Comparison of ENCODE assay signal across 10 cellular contexts in genomic region chr1:11690669-11691301, GRCh38. TPM values are rescaled to one million over a fixed set of nuclear protein-coding genes. Genes with fewer than 3 reads are reported as not detected.
DNase-seq lines count a peak whose midpoint lies in the region; ATAC-seq and TF ChIP-seq lines count a peak whose summit lies in the region.
"Had no signal": no experiment of that assay in that cellular context is flagged by ENCODE, and none has a peak within 500 bp of the region (broad histone marks: within the 10 kb centered on the region; RNA-seq: fewer than 3 reads in every experiment).

No MANE protein-coding gene starts in this region.

- TF ChIP-seq CTCF in PC-9 (conservative IDR thresholded peaks at IDR 0.05), result no peak

- no peaks in the 10 kb centered on the region for H3K9me2 ChIP-seq in PC-9 (ENCODE audit: insufficient read depth)

- H3K4me1 ChIP-seq in iPS-15b (ENCODE audit: control insufficient read depth, insufficient read depth, low read length) (peaks cover 27% of the 10 kb centered on the region), PC-9 (replicated peaks; ENCODE audit: insufficient read depth) (peaks cover 11% of the 10 kb centered on the region; the same call in 1 of the 2 replicates)

- H3K27ac Mint-ChIP-seq in stimulated activated effector memory CD8-positive, alpha-beta T cell treated with anti-CD3 and anti-CD28 coated beads, Interleukin-12 subunit alpha, Interleukin-12 subunit beta, amount 100 ng/mL, for 72 hours, result no peak overlapping the region

- H3K9ac ChIP-seq in SK-N-MC (ENCODE audit: insufficient read length) (peak overlapping the region; percentile 51), iPS-15b (ENCODE audit: low read depth, low read length) (peak overlapping the region; percentile 94)

- no peaks in the 10 kb centered on the region for H3K9me3 ChIP-seq in SK-N-MC (ENCODE audit: low read depth, low read length)
- H3K9me3 ChIP-seq in iPS-15b (ENCODE audit: control insufficient read depth, insufficient read depth, low read length), result no peaks in the 10 kb centered on the region
- H3K9me3 ChIP-seq in PC-9 (ENCODE audit: insufficient read depth, low read depth), result no peaks in the 10 kb centered on the region

- POLR2A ChIA-PET in PC-9 (lab: Charles Lee; ENCODE audit: unreplicated experiment), result interaction anchor here (0.5 to 0.8 kb wide), 2 partner anchors 141 to 362 kb away, joined by 3 to 5 read pairs; no protein-coding TSS in a partner anchor

- H3K4me1 Mint-ChIP-seq in stimulated activated effector memory CD8-positive, alpha-beta T cell treated with anti-CD3 and anti-CD28 coated beads, Interleukin-12 subunit alpha, Interleukin-12 subunit beta, amount 100 ng/mL, for 72 hours, result peaks cover 40% of the 10 kb centered on the region

- no peaks in the 10 kb centered on the region for H3F3A ChIP-seq in PC-9 (ENCODE audit: insufficient read depth, low read depth)

- CTCF ChIA-PET in PC-9 (lab: Charles Lee), result interaction anchor here (0.6 to 0.7 kb wide), 2 partner anchors 23 to 35 kb away, joined by 3 to 4 read pairs; no protein-coding TSS in a partner anchor

- H3K9me3 Mint-ChIP-seq in stimulated activated effector memory CD8-positive, alpha-beta T cell treated with anti-CD3 and anti-CD28 coated beads, Interleukin-12 subunit alpha, Interleukin-12 subunit beta, amount 100 ng/mL, for 72 hours, result no peaks in the 10 kb centered on the region

- H3K27ac ChIP-seq in SK-N-MC (no peak overlapping the region), PC-9 (no peak overlapping the region)

- no peak overlapping the region for H2AFZ ChIP-seq in PC-9

- H3K4me3 Mint-ChIP-seq in stimulated activated effector memory CD8-positive, alpha-beta T cell treated with anti-CD3 and anti-CD28 coated beads, Interleukin-12 subunit alpha, Interleukin-12 subunit beta, amount 100 ng/mL, for 72 hours, result peak overlapping the region; percentile 68

- DNase-seq in NCI-H146 (lab: John Stamatoyannopoulos, UW) (peak; percentile 67), NCI-H146 treated with DMSO at 0.1 percent for 48 hours (lab: John Stamatoyannopoulos, UW; ENCODE audit: unreplicated experiment) (no peak), SK-N-MC (ENCODE audit: low read depth, low spot score) (no peak), PC-9 (no peak), inferior parietal cortex (ENCODE audit: extremely low spot score) (no peak)
- DNase-seq in stimulated activated effector memory CD8-positive, alpha-beta T cell treated with anti-CD3 and anti-CD28 coated beads, Interleukin-12 subunit alpha, Interleukin-12 subunit beta, amount 100 ng/mL, for 72 hours (ENCODE audit: low spot score in 2 of 2), result no peak
- no peak for DNase-seq in effector CD8-positive, alpha-beta T cell (lab: John Stamatoyannopoulos, UW)
- DNase-seq: activated CD4-positive, CD25-positive, alpha-beta regulatory T cell treated with anti-CD3 and anti-CD28 coated beads, Interleukin-2, amount 50 U/mL, for 72 hours had no signal

- H3K27me3 ChIP-seq in iPS-15b (ENCODE audit: control insufficient read depth, insufficient read depth, low read length) (no peaks in the 10 kb centered on the region), PC-9 (ENCODE audit: insufficient read depth, low read depth) (peaks cover 13% of the 10 kb centered on the region)

- intact Hi-C loops in PC-9 (cut with micrococcal nuclease; ENCODE audit: unreplicated experiment), result no loop called here

- no peak for ATAC-seq in stimulated activated effector memory CD8-positive, alpha-beta T cell treated with anti-CD3 and anti-CD28 coated beads, Interleukin-12 subunit alpha, Interleukin-12 subunit beta, amount 100 ng/mL, for 72 hours

- H3K4me3 ChIP-seq in SK-N-MC (peak overlapping the region; percentile 72), iPS-15b (ENCODE audit: low read depth, low read length) (peak overlapping the region; percentile 82), PC-9 (no peak overlapping the region)

- no peaks in the 10 kb centered on the region for H3K79me2 ChIP-seq in PC-9 (ENCODE audit: low read depth)

- no TSS peak for BruUV-seq in PC-9 (replicated peaks; lab: Mats Ljungman, UMichigan)

- no peaks in the 10 kb centered on the region for H3K36me3 ChIP-seq in SK-N-MC (ENCODE audit: insufficient read depth, low read length)
- H3K36me3 ChIP-seq in iPS-15b (ENCODE audit: control insufficient read depth, insufficient read depth, low read length), result no peaks in the 10 kb centered on the region
- no peaks in the 10 kb centered on the region for H3K36me3 ChIP-seq in PC-9 (ENCODE audit: low read depth)

- H4K20me1 ChIP-seq in PC-9 (ENCODE audit: insufficient read depth), result no peaks in the 10 kb centered on the region

- H3K36me3 Mint-ChIP-seq in stimulated activated effector memory CD8-positive, alpha-beta T cell treated with anti-CD3 and anti-CD28 coated beads, Interleukin-12 subunit alpha, Interleukin-12 subunit beta, amount 100 ng/mL, for 72 hours, result no peaks in the 10 kb centered on the region

- no peak overlapping the region for H3K4me2 ChIP-seq in PC-9

RNA-seq across cellular contexts. Expression of gene DRAXIN, which starts 0.7 kb away (rescaled TPM):
- not detected in 2 replicates for total RNA-seq in PC-9 (2021)

RNA-seq across cellular contexts. Expression of gene MAD2L2, which starts 9.8 kb away (rescaled TPM):
- 52.9 and 58.9 TPM in 2 replicates for total RNA-seq in PC-9 (2021)

RNA-seq across cellular contexts. Expression of gene FBXO6, which starts 26.8 kb away (rescaled TPM):
- 4.4 and 7.1 TPM in 2 replicates for total RNA-seq in PC-9 (2021)

RNA-seq across cellular contexts. Expression of gene FBXO44, which starts 36.1 kb away (rescaled TPM):
- total RNA-seq in PC-9 (2021), result 31.9 and 32.4 TPM in 2 replicates

RNA-seq across cellular contexts. Expression of gene FBXO2, which starts 36.6 kb away (rescaled TPM):
- total RNA-seq in PC-9 (2021), result 40.3 and 74.0 TPM in 2 replicates
- total RNA-seq: LHCN-M2 had no signal
